In the genomic region with DNA sequence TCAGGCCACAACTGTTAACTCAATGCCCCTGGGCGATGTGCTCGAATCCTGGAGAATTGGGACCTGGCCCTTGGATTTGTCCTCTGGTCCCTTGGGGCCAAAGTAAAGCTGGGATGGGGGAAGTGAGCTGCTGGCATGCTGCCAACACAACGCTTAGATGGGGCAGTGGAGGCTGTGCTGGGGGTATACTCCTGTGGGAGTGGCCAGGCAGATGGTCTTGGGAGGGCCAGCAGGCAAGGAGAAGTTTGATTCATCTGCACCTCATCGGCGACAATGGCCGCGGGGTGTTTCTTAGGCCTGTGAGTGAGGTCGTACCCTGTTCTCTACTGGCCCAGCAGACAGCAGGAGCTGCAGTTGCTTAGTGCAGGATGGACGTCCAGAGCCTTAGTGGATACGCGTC, we compare ENCODE assay signal across 16 cellular contexts.
A peak's percentile ranks its signal among the peaks of the same experiment; 100 is the strongest.
DNase-seq lines count a peak whose midpoint lies in the region; ATAC-seq and TF ChIP-seq lines count a peak whose summit lies in the region.
"Had no signal": no experiment of that assay in that cellular context is flagged by ENCODE, and none has a peak within 500 bp of the region (broad histone marks: within the 10 kb centered on the region; RNA-seq: fewer than 3 reads in every experiment).

No MANE protein-coding gene starts in this region.

- peaks cover 0 to 7% of the 10 kb centered on the region in 2 donors for H3K9me3 Mint-ChIP-seq in stimulated activated naive CD8-positive, alpha-beta T cell treated with anti-CD3 and anti-CD28 coated beads, Interleukin-15, amount 100 ng/mL, for 72 hours
- H3K9me3 Mint-ChIP-seq: H9 had no signal

- 91% methylated on average over 11 of the region's 11 CpGs for WGBS in mesenchymal stem cell

- no peaks in the 10 kb centered on the region for H3K4me1 Mint-ChIP-seq in stimulated activated naive CD8-positive, alpha-beta T cell treated with anti-CD3 and anti-CD28 coated beads, Interleukin-15, amount 100 ng/mL, for 72 hours
- H3K4me1 Mint-ChIP-seq: CD14-positive monocyte had no signal

- H3K9ac ChIP-seq in mesenchymal stem cell (ENCODE audit: low read length) (no peak overlapping the region), colonic mucosa (ENCODE audit: low read depth in 2 of 2, low read length in 2 of 2) (no peak overlapping the region)

- H2BK12ac ChIP-seq in mesenchymal stem cell (ENCODE audit: low read length in 2 of 2): no peak overlapping the region

- peak overlapping the region; percentile 7 for H4K8ac ChIP-seq in mesenchymal stem cell (ENCODE audit: low read length)

- H3K4ac ChIP-seq in mesenchymal stem cell (ENCODE audit: low read depth in 1 of 2, low read length in 2 of 2): no peak overlapping the region

- H3K27me3 Mint-ChIP-seq in stimulated activated naive CD8-positive, alpha-beta T cell treated with anti-CD3 and anti-CD28 coated beads, Interleukin-15, amount 100 ng/mL, for 72 hours: no peaks in the 10 kb centered on the region

- no peaks in the 10 kb centered on the region for H3K27me3 ChIP-seq in mesenchymal stem cell (ENCODE audit: control insufficient read depth in 1 of 2, insufficient read depth in 1 of 2, low read length in 2 of 2)
- no peaks in the 10 kb centered on the region for H3K27me3 ChIP-seq in colonic mucosa

- no peak overlapping the region for H2AFZ ChIP-seq in mesenchymal stem cell (ENCODE audit: low read depth, low read length)

- H2BK15ac ChIP-seq in mesenchymal stem cell (ENCODE audit: low read depth, poor library complexity, severe bottlenecking): no peak overlapping the region

- no peak overlapping the region for H3K14ac ChIP-seq in mesenchymal stem cell (ENCODE audit: low read length in 2 of 2)

- H3K23ac ChIP-seq in mesenchymal stem cell (ENCODE audit: low read length in 2 of 2): no peak overlapping the region

- H3K4me3 ChIP-seq in mesenchymal stem cell (ENCODE audit: insufficient read depth in 1 of 2, low read depth in 1 of 2, low read length in 2 of 2): peak overlapping the region in 1 of 2 experiments; percentile 8
- no peak overlapping the region for H3K4me3 ChIP-seq in colonic mucosa
- H3K4me3 ChIP-seq: A549 had no signal

- H3K27ac Mint-ChIP-seq in stimulated activated naive CD8-positive, alpha-beta T cell treated with anti-CD3 and anti-CD28 coated beads, Interleukin-15, amount 100 ng/mL, for 72 hours: no peak overlapping the region
- H3K27ac Mint-ChIP-seq: CD8-positive, alpha-beta T cell; H9 had no signal

- no peak for TF ChIP-seq CTCF in colonic mucosa (IDR thresholded peaks at IDR 0.05)

- no peak for DNase-seq in stimulated activated naive CD8-positive, alpha-beta T cell treated with anti-CD3 and anti-CD28 coated beads, Interleukin-15, amount 100 ng/mL, for 72 hours
- no peak for DNase-seq in stimulated activated naive CD8-positive, alpha-beta T cell treated with anti-CD3 and anti-CD28 coated beads, Interleukin-15, Interleukin-2, amounts not matched to agents 100 U/mL and 50 U/mL, for 24 hours
- DNase-seq in NCI-H82 (lab: John Stamatoyannopoulos, UW): peak; percentile 73
- no peak for DNase-seq in mesenchymal stem cell
- no peak for DNase-seq in EL
- DNase-seq in activated CD4-positive, alpha-beta T cell treated with anti-CD3 and anti-CD28 coated beads, Interleukin-2, amount 50 U/mL, for 4 hours: no peak
- no peak for DNase-seq in colonic mucosa
- DNase-seq: CD8-positive, alpha-beta T cell; COR-L47; DMS153; DMS79 treated with DMSO at 0.1 percent for 48 hours; GDM1; GOT3; H9 had no signal

- peak; percentile 15 for ATAC-seq in stimulated activated naive CD8-positive, alpha-beta T cell treated with anti-CD3 and anti-CD28 coated beads, Interleukin-15, amount 100 ng/mL, for 72 hours
- no peak for ATAC-seq in stimulated activated naive CD8-positive, alpha-beta T cell treated with anti-CD3 and anti-CD28 coated beads, Interleukin-15, Interleukin-2, amounts not matched to agents 100 U/mL and 50 U/mL, for 24 hours
- ATAC-seq: CD8-positive, alpha-beta T cell had no signal

- peak overlapping the region in 1 of 2 experiments; percentile 42 for H3K18ac ChIP-seq in mesenchymal stem cell (ENCODE audit: low read depth in 1 of 2, low read length in 2 of 2)

- H3K4me1 ChIP-seq in mesenchymal stem cell (ENCODE audit: control insufficient read depth, insufficient read depth, low read depth, low read length) (no peaks in the 10 kb centered on the region), colonic mucosa (no peaks in the 10 kb centered on the region)
- H3K4me1 ChIP-seq: A549 had no signal

- no peak overlapping the region for H3K27ac ChIP-seq in mesenchymal stem cell (ENCODE audit: low read length, poor library complexity, severe bottlenecking)
- H3K27ac ChIP-seq in colonic mucosa: no peak overlapping the region
- H3K27ac ChIP-seq: A549 had no signal

- no peak overlapping the region for H2BK5ac ChIP-seq in mesenchymal stem cell (ENCODE audit: low read depth, low read length, poor library complexity, severe bottlenecking)

- H3K9me3 ChIP-seq in mesenchymal stem cell (ENCODE audit: control insufficient read depth, low read length) (no peaks in the 10 kb centered on the region), colonic mucosa (no peaks in the 10 kb centered on the region)
- H3K9me3 ChIP-seq: A549 had no signal

- intact Hi-C loops in colonic mucosa (cut with DNase I): no loop called here

- H3K4me2 ChIP-seq in mesenchymal stem cell (ENCODE audit: low read length, poor library complexity, severe bottlenecking): no peak overlapping the region
- H3K4me2 ChIP-seq: A549 had no signal

- no peak overlapping the region for H4K91ac ChIP-seq in mesenchymal stem cell (ENCODE audit: low read length)

- no peak overlapping the region for H3K4me3 Mint-ChIP-seq in stimulated activated naive CD8-positive, alpha-beta T cell treated with anti-CD3 and anti-CD28 coated beads, Interleukin-15, amount 100 ng/mL, for 72 hours
- H3K4me3 Mint-ChIP-seq: CD14-positive monocyte; CD8-positive, alpha-beta T cell; H9 had no signal

- H2BK120ac ChIP-seq in mesenchymal stem cell (ENCODE audit: low read depth, low read length): no peak overlapping the region

- H2AK5ac ChIP-seq in mesenchymal stem cell (ENCODE audit: low read length, severe bottlenecking): no peak overlapping the region

- no peaks in the 10 kb centered on the region for H3K79me1 ChIP-seq in mesenchymal stem cell (replicated peaks; ENCODE audit: low read length, poor library complexity, severe bottlenecking)

- no peaks in the 10 kb centered on the region for H3K36me3 ChIP-seq in mesenchymal stem cell (ENCODE audit: control insufficient read depth in 1 of 2, insufficient read depth in 2 of 2, low read depth in 1 of 2, low read length in 2 of 2)
- H3K36me3 ChIP-seq in colonic mucosa: no peaks in the 10 kb centered on the region
